In the genomic region with DNA sequence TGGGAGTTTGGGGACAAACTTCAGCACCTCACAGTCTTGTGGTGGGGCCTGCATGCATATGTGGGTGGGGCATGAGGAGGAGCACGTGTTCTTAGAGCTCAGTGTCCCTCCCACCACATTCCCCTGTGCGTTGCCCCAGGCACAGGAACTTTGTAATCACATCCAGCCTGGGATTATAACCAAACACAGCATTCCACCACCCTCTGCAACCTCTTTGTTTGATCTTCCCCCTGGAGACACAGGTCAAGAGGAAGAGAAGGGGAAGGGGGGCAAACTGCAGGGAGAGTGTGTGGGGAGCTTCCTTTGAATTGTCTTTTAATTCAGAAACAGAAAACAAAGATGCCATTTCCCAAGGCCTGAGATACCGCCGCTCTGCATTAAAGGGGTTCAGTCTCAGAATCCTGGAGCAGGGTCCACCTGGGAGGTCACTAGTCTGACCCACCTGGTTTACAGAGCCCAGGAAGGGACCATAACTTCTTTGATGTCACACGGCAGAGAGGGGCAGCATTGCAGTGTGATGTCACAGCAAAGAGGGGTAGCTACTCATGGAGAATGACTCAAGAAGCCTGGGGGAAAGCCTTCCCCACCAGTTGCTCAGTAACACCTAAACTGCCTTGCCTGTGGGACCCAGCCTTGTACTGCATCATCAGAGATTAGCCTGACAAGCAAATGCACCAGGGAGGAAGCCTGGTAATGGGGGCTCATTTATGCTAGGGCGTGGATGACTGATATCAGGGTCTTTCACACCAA, we compare ENCODE assay signal across 1 cellular context.
TF ChIP-seq lines count a peak whose summit lies in the region.

No MANE protein-coding gene starts in this region.

TF ChIP-seq in HepG2, 621 proteins besides CTCF, POLR2A, EP300 and RAD21 (continued from another document and continues in another):
- no peak; the same call in 1 of the 2 replicates for TF ChIP-seq ESRRA (CRISPR knock-in tag; IDR thresholded peaks at IDR 0.05; ENCODE audit: low read depth)
- TF ChIP-seq GABPB1 (CRISPR knock-in tag; IDR thresholded peaks at IDR 0.05) = peak; percentile 41; the same call in 1 of the 2 replicates
- no peak for TF ChIP-seq MEIS2 (CRISPR knock-in tag; IDR thresholded peaks at IDR 0.05)
- no peak for TF ChIP-seq ZNF256 (CRISPR knock-in tag; conservative IDR thresholded peaks at IDR 0.05)
- TF ChIP-seq RBM22 (optimal IDR thresholded peaks at IDR 0.05; ENCODE audit: low read length) = no peak
- TF ChIP-seq NR2F2 (IDR thresholded peaks at IDR 0.05; ENCODE audit: borderline replicate concordance, low read depth) = peak; percentile 82; the same call in 1 of the 2 replicates
- TF ChIP-seq, protein P1, sequence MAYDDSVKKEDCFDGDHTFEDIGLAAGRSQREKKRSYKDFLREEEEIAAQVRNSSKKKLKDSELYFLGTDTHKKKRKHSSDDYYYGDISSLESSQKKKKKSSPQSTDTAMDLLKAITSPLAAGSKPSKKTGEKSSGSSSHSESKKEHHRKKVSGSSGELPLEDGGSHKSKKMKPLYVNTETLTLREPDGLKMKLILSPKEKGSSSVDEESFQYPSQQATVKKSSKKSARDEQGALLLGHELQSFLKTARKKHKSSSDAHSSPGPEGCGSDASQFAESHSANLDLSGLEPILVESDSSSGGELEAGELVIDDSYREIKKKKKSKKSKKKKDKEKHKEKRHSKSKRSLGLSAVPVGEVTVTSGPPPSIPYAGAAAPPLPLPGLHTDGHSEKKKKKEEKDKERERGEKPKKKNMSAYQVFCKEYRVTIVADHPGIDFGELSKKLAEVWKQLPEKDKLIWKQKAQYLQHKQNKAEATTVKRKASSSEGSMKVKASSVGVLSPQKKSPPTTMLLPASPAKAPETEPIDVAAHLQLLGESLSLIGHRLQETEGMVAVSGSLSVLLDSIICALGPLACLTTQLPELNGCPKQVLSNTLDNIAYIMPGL (CRISPR knock-in tag; IDR thresholded peaks at IDR 0.05; ENCODE audit: borderline replicate concordance in 1 of 2, low read depth in 1 of 2) = 0 out of 4 replicates have a peak, but pooled peaks of 1 of the 2 experiments have one; percentile 27
- TF ChIP-seq, protein P2, sequence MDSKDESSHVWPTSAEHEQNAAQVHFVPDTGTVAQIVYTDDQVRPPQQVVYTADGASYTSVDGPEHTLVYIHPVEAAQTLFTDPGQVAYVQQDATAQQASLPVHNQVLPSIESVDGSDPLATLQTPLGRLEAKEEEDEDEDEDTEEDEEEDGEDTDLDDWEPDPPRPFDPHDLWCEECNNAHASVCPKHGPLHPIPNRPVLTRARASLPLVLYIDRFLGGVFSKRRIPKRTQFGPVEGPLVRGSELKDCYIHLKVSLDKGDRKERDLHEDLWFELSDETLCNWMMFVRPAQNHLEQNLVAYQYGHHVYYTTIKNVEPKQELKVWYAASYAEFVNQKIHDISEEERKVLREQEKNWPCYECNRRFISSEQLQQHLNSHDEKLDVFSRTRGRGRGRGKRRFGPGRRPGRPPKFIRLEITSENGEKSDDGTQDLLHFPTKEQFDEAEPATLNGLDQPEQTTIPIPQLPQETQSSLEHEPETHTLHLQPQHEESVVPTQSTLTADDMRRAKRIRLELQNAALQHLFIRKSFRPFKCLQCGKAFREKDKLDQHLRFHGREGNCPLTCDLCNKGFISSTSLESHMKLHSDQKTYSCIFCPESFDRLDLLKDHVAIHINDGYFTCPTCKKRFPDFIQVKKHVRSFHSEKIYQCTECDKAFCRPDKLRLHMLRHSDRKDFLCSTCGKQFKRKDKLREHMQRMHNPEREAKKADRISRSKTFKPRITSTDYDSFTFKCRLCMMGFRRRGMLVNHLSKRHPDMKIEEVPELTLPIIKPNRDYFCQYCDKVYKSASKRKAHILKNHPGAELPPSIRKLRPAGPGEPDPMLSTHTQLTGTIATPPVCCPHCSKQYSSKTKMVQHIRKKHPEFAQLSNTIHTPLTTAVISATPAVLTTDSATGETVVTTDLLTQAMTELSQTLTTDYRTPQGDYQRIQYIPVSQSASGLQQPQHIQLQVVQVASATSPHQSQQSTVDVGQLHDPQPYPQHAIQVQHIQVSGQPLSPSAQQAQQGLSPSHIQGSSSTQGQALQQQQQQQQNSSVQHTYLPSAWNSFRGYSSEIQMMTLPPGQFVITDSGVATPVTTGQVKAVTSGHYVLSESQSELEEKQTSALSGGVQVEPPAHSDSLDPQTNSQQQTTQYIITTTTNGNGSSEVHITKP (CRISPR knock-in tag; IDR thresholded peaks at IDR 0.05; ENCODE audit: low read depth) = peak; percentile 84
- TF ChIP-seq CBFB (CRISPR knock-in tag; IDR thresholded peaks at IDR 0.05) = no peak
- TF ChIP-seq NFIC (IDR thresholded peaks at IDR 0.05; ENCODE audit: low read length) = peak; percentile 70
- TF ChIP-seq, protein P3, sequence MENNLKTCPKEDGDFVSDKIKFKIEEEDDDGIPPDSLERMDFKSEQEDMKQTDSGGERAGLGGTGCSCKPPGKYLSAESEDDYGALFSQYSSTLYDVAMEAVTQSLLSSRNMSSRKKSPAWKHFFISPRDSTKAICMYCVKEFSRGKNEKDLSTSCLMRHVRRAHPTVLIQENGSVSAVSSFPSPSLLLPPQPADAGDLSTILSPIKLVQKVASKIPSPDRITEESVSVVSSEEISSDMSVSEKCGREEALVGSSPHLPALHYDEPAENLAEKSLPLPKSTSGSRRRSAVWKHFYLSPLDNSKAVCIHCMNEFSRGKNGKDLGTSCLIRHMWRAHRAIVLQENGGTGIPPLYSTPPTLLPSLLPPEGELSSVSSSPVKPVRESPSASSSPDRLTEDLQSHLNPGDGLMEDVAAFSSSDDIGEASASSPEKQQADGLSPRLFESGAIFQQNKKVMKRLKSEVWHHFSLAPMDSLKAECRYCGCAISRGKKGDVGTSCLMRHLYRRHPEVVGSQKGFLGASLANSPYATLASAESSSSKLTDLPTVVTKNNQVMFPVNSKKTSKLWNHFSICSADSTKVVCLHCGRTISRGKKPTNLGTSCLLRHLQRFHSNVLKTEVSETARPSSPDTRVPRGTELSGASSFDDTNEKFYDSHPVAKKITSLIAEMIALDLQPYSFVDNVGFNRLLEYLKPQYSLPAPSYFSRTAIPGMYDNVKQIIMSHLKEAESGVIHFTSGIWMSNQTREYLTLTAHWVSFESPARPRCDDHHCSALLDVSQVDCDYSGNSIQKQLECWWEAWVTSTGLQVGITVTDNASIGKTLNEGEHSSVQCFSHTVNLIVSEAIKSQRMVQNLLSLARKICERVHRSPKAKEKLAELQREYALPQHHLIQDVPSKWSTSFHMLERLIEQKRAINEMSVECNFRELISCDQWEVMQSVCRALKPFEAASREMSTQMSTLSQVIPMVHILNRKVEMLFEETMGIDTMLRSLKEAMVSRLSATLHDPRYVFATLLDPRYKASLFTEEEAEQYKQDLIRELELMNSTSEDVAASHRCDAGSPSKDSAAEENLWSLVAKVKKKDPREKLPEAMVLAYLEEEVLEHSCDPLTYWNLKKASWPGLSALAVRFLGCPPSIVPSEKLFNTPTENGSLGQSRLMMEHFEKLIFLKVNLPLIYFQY (CRISPR knock-in tag; IDR thresholded peaks at IDR 0.05; ENCODE audit: borderline replicate concordance) = peak; percentile 17
- TF ChIP-seq CBX2 (IDR thresholded peaks at IDR 0.05; ENCODE audit: low read depth, low read length) = no peak
- no peak for TF ChIP-seq CBX2 (CRISPR knock-in tag; IDR thresholded peaks at IDR 0.05; ENCODE audit: low read depth)
- TF ChIP-seq, protein P4, sequence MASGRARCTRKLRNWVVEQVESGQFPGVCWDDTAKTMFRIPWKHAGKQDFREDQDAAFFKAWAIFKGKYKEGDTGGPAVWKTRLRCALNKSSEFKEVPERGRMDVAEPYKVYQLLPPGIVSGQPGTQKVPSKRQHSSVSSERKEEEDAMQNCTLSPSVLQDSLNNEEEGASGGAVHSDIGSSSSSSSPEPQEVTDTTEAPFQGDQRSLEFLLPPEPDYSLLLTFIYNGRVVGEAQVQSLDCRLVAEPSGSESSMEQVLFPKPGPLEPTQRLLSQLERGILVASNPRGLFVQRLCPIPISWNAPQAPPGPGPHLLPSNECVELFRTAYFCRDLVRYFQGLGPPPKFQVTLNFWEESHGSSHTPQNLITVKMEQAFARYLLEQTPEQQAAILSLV (CRISPR knock-in tag; IDR thresholded peaks at IDR 0.05; ENCODE audit: borderline replicate concordance) = no peak
- TF ChIP-seq, protein P5, sequence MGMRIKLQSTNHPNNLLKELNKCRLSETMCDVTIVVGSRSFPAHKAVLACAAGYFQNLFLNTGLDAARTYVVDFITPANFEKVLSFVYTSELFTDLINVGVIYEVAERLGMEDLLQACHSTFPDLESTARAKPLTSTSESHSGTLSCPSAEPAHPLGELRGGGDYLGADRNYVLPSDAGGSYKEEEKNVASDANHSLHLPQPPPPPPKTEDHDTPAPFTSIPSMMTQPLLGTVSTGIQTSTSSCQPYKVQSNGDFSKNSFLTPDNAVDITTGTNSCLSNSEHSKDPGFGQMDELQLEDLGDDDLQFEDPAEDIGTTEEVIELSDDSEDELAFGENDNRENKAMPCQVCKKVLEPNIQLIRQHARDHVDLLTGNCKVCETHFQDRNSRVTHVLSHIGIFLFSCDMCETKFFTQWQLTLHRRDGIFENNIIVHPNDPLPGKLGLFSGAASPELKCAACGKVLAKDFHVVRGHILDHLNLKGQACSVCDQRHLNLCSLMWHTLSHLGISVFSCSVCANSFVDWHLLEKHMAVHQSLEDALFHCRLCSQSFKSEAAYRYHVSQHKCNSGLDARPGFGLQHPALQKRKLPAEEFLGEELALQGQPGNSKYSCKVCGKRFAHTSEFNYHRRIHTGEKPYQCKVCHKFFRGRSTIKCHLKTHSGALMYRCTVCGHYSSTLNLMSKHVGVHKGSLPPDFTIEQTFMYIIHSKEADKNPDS (CRISPR knock-in tag; IDR thresholded peaks at IDR 0.05) = no peak
- TF ChIP-seq, protein P6, sequence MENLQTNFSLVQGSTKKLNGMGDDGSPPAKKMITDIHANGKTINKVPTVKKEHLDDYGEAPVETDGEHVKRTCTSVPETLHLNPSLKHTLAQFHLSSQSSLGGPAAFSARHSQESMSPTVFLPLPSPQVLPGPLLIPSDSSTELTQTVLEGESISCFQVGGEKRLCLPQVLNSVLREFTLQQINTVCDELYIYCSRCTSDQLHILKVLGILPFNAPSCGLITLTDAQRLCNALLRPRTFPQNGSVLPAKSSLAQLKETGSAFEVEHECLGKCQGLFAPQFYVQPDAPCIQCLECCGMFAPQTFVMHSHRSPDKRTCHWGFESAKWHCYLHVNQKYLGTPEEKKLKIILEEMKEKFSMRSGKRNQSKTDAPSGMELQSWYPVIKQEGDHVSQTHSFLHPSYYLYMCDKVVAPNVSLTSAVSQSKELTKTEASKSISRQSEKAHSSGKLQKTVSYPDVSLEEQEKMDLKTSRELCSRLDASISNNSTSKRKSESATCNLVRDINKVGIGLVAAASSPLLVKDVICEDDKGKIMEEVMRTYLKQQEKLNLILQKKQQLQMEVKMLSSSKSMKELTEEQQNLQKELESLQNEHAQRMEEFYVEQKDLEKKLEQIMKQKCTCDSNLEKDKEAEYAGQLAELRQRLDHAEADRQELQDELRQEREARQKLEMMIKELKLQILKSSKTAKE (CRISPR knock-in tag; IDR thresholded peaks at IDR 0.05; ENCODE audit: borderline replicate concordance) = peak; percentile 77; the same call in 1 of the 2 replicates
- TF ChIP-seq U2AF1 (optimal IDR thresholded peaks at IDR 0.05; ENCODE audit: low read depth, low read length) = no peak
- TF ChIP-seq, protein P7, sequence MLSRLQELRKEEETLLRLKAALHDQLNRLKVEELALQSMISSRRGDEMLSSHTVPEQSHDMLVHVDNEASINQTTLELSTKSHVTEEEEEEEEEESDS (CRISPR knock-in tag; IDR thresholded peaks at IDR 0.05; ENCODE audit: borderline replicate concordance) = 0 out of 2 replicates have a peak, but pooled peaks have one; percentile 73
- no peak for TF ChIP-seq GABPA (IDR thresholded peaks at IDR 0.05; ENCODE audit: low read depth, low read length)
- TF ChIP-seq GABPA (CRISPR knock-in tag; IDR thresholded peaks at IDR 0.05; ENCODE audit: low read depth) = peak; percentile 44; the same call in 1 of the 2 replicates
- peak; percentile 45 for TF ChIP-seq ELF1 (CRISPR knock-in tag; IDR thresholded peaks at IDR 0.05)
- TF ChIP-seq, protein P8, sequence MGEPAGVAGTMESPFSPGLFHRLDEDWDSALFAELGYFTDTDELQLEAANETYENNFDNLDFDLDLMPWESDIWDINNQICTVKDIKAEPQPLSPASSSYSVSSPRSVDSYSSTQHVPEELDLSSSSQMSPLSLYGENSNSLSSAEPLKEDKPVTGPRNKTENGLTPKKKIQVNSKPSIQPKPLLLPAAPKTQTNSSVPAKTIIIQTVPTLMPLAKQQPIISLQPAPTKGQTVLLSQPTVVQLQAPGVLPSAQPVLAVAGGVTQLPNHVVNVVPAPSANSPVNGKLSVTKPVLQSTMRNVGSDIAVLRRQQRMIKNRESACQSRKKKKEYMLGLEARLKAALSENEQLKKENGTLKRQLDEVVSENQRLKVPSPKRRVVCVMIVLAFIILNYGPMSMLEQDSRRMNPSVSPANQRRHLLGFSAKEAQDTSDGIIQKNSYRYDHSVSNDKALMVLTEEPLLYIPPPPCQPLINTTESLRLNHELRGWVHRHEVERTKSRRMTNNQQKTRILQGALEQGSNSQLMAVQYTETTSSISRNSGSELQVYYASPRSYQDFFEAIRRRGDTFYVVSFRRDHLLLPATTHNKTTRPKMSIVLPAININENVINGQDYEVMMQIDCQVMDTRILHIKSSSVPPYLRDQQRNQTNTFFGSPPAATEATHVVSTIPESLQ (CRISPR knock-in tag; conservative IDR thresholded peaks at IDR 0.05) = no peak
- TF ChIP-seq JUND (CRISPR knock-in tag; IDR thresholded peaks at IDR 0.05) = peak; percentile 35; the same call in 1 of the 2 replicates
- TF ChIP-seq ZZZ3 (CRISPR knock-in tag; IDR thresholded peaks at IDR 0.05; ENCODE audit: borderline replicate concordance) = no peak
- peak; percentile 93 for TF ChIP-seq NR2F6 (IDR thresholded peaks at IDR 0.05)
- TF ChIP-seq NR2F6 (CRISPR knock-in tag; IDR thresholded peaks at IDR 0.05) = peak; percentile 93
- TF ChIP-seq TAF15 (IDR thresholded peaks at IDR 0.05; ENCODE audit: low read depth, low read length, poor library complexity, severe bottlenecking) = no peak
- 0 out of 2 replicates have a peak, but pooled peaks have one; percentile 37 for TF ChIP-seq SP4 (CRISPR knock-in tag; IDR thresholded peaks at IDR 0.05)
- TF ChIP-seq, protein P9, sequence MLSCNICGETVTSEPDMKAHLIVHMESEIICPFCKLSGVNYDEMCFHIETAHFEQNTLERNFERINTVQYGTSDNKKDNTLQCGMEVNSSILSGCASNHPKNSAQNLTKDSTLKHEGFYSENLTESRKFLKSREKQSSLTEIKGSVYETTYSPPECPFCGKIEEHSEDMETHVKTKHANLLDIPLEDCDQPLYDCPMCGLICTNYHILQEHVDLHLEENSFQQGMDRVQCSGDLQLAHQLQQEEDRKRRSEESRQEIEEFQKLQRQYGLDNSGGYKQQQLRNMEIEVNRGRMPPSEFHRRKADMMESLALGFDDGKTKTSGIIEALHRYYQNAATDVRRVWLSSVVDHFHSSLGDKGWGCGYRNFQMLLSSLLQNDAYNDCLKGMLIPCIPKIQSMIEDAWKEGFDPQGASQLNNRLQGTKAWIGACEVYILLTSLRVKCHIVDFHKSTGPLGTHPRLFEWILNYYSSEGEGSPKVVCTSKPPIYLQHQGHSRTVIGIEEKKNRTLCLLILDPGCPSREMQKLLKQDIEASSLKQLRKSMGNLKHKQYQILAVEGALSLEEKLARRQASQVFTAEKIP (CRISPR knock-in tag; IDR thresholded peaks at IDR 0.05; ENCODE audit: borderline replicate concordance) = no peak
- TF ChIP-seq IKZF1 (IDR thresholded peaks at IDR 0.05) = no peak
- TF ChIP-seq, protein P10, sequence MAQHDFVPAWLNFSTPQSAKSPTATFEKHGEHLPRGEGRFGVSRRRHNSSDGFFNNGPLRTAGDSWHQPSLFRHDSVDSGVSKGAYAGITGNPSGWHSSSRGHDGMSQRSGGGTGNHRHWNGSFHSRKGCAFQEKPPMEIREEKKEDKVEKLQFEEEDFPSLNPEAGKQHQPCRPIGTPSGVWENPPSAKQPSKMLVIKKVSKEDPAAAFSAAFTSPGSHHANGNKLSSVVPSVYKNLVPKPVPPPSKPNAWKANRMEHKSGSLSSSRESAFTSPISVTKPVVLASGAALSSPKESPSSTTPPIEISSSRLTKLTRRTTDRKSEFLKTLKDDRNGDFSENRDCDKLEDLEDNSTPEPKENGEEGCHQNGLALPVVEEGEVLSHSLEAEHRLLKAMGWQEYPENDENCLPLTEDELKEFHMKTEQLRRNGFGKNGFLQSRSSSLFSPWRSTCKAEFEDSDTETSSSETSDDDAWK (CRISPR knock-in tag; IDR thresholded peaks at IDR 0.05) = no peak
- no peak for TF ChIP-seq ZNF20 (CRISPR knock-in tag; IDR thresholded peaks at IDR 0.05)
- TF ChIP-seq ZNF7 (CRISPR knock-in tag; IDR thresholded peaks at IDR 0.05) = no peak
